Comparison of ENCODE assay signal across 11 cellular contexts in the genomic region with DNA sequence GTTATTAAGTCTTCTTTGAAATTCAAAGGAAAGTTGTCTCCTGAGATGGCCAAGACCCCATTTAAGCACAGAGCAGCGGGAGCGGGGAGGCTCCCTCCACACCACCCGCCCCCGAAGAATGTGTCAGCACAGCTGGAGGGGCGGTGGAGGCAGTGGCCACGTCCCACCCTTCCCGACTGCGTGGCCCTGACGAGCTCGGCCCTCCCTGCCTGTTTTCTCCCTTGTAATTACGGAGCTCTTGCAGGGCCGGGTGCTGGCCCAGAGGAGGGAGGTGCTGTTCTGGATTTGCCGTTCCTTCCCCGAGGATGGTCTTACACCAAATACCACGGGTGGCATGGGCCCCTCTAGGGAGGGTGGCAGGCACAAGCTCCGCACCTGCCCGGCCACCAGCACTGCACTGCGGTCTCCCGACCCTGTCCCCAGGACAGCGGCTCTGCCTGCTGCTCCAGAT.
"Had no signal": no experiment of that assay in that cellular context is flagged by ENCODE, and none has a peak within 500 bp of the region (broad histone marks: within the 10 kb centered on the region; RNA-seq: fewer than 3 reads in every experiment).

No MANE protein-coding gene starts in this region.

- H3K9me3 ChIP-seq: pancreas, tibial artery, vagina had no signal

- H3K4me3 ChIP-seq: pancreas, skin epidermis, tibial artery, vagina had no signal

- H3K36me3 ChIP-seq: pancreas, tibial artery, vagina had no signal

- DNase-seq: activated CD4-positive, alpha-beta T cell treated with anti-CD3 and anti-CD28 coated beads, Interleukin-2, amount 50 U/mL, for 1 hour; activated CD4-positive, CD25-positive, alpha-beta regulatory T cell; amniotic stem cell; effector memory CD8-positive, alpha-beta T cell; left ventricle myocardium superior; mesendoderm; tibial artery had no signal

- H3K27ac ChIP-seq: epithelial cell of prostate, pancreas, skin epidermis, tibial artery, vagina had no signal

- H3K27me3 ChIP-seq: vagina had no signal

- H3K4me1 ChIP-seq: pancreas, tibial artery, vagina had no signal
